22 cellular contexts compared by ENCODE assay signal in the genomic region with DNA sequence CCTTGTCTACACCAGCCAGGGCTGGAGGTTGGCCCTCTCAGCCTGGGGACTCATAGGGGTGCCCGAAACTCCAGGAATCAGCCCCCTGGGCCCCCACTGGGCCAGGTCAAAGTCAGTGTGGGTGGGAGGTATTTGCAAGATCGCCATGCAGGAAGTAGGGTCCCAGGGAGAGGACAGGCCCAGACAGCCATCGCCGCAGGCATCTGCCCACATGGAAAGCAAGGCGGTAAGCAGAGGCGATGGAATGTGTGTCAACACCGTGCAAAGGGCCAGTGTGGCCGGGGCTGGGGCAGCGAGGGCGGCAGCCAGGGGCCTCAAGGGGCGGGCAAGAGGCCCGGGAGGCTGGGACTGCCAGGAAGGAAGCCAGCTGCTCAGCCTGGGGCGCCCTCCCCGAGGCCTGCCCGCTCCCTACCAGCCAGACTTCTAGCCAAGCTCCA. TPM values are rescaled to one million over a fixed set of nuclear protein-coding genes. Genes with fewer than 3 reads are reported as not detected.
DNase-seq lines count a peak whose midpoint lies in the region; ATAC-seq and TF ChIP-seq lines count a peak whose summit lies in the region.
"Had no signal": no experiment of that assay in that cellular context is flagged by ENCODE, and none has a peak within 500 bp of the region (broad histone marks: within the 10 kb centered on the region; RNA-seq: fewer than 3 reads in every experiment).

No MANE protein-coding gene starts in this region.

- H3K4me3 ChIP-seq in RWPE2 (ENCODE audit: severe bottlenecking): no peak overlapping the region
- peak overlapping the region in 1 of 3 donors; percentile 59 for H3K4me3 ChIP-seq in right lobe of liver
- H3K4me3 ChIP-seq in CD8-positive, alpha-beta T cell (ENCODE audit: low read depth, low read length): no peak overlapping the region
- H3K4me3 ChIP-seq: cardiac muscle cell, GM12878, Peyer's patch, thoracic aorta had no signal

- ATAC-seq in RWPE2 (ENCODE audit: low read depth): peak; percentile 57; the same call in 1 of the 3 replicates
- peak; percentile 6 to 28 (median 22) for ATAC-seq in right lobe of liver
- peak; percentile 55 for ATAC-seq in sciatic nerve
- no peak for ATAC-seq in CD8-positive, alpha-beta T cell
- ATAC-seq: activated CD4-positive, alpha-beta T cell treated with anti-CD3 and anti-CD28 coated beads for 36 hours; GM12878; T-helper 17 cell had no signal

- TF ChIP-seq POLR2A in right lobe of liver (IDR thresholded peaks at IDR 0.05): no peak

- WGBS in right lobe of liver (ENCODE audit: insufficient coverage, low coverage, low lambda C conversion rate, missing lambda C conversion rate): 31% methylated on average over 7 of the region's 15 CpGs

- CTCF ChIA-PET in CD8-positive, alpha-beta T cell (lab: Charles Lee): no interaction called here
- CTCF ChIA-PET in activated naive CD4-positive, alpha-beta T cell treated with anti-CD3 and anti-CD28 coated beads, Interleukin-2, amount 10 ng/mL, durations not matched to agents 7 days and 5 days (lab: Charles Lee): no interaction called here

- POLR2A ChIA-PET in CD8-positive, alpha-beta T cell (lab: Charles Lee): no interaction called here

- DNase-seq in ELF-1 (ENCODE audit: low read depth, low spot score) (peak; percentile 40), RWPE2 (ENCODE audit: low spot score) (no peak), right lobe of liver (peak; percentile 36 to 74 (median 48)), sciatic nerve (ENCODE audit: low spot score) (no peak)
- DNase-seq in stimulated activated CD4-positive, alpha-beta T cell treated with anti-CD3 and anti-CD28 coated beads, Interleukin-2, amount 100 ng/mL, for 48 hours: no peak
- DNase-seq in CD8-positive, alpha-beta T cell: no peak
- no peak for DNase-seq in activated naive CD4-positive, alpha-beta T cell treated with anti-CD3 and anti-CD28 coated beads, Interleukin-2, amount 10 ng/mL, durations not matched to agents 7 days and 5 days
- DNase-seq: activated CD4-positive, alpha-beta T cell treated with anti-CD3 and anti-CD28 coated beads for 36 hours; activated CD8-positive, alpha-beta memory T cell treated with anti-CD3 and anti-CD28 coated beads for 24 hours; activated naive CD4-positive, alpha-beta T cell treated with anti-CD3 and anti-CD28 coated beads for 36 hours; activated T-cell treated with anti-CD3 and anti-CD28 coated beads, Interleukin-2, amount 50 U/mL, for 24 hours; H9; Karpas-422; NCI-H1694 treated with DMSO at 0.1 percent for 48 hours; NCI-H2171; Peyer's patch; stimulated activated naive CD4-positive, alpha-beta T cell treated with Interleukin-2 at 50 U/mL for 16 hours; T-helper 17 cell had no signal

- no peak overlapping the region for H3K27ac Mint-ChIP-seq in CD8-positive, alpha-beta T cell
- H3K27ac Mint-ChIP-seq in activated naive CD4-positive, alpha-beta T cell treated with anti-CD3 and anti-CD28 coated beads, Interleukin-2, amount 10 ng/mL, durations not matched to agents 7 days and 5 days: no peak overlapping the region
- H3K27ac Mint-ChIP-seq: activated CD4-positive, alpha-beta T cell treated with anti-CD3 and anti-CD28 coated beads for 36 hours; activated naive CD4-positive, alpha-beta T cell treated with anti-CD3 and anti-CD28 coated beads for 36 hours; activated T-cell treated with anti-CD3 and anti-CD28 coated beads, Interleukin-2, amount 50 U/mL, for 24 hours; H9; memory B cell; T-helper 17 cell had no signal

- H3K27ac ChIP-seq in RWPE2 (ENCODE audit: poor library complexity, severe bottlenecking): no peak overlapping the region
- H3K27ac ChIP-seq in right lobe of liver: peak overlapping the region in 2 of 3 donors; percentile 31 to 51
- no peak overlapping the region for H3K27ac ChIP-seq in CD8-positive, alpha-beta T cell (ENCODE audit: low read depth, low read length)
- H3K27ac ChIP-seq: cardiac muscle cell, Peyer's patch, thoracic aorta had no signal

- H3K4me1 ChIP-seq in RWPE2 (ENCODE audit: insufficient read depth, poor library complexity, severe bottlenecking) (peaks cover 4% of the 10 kb centered on the region), right lobe of liver (peaks cover 0 to 10% (median 0%) of the 10 kb centered on the region in 4 donors)
- H3K4me1 ChIP-seq in CD8-positive, alpha-beta T cell (ENCODE audit: insufficient read depth, low read length): no peaks in the 10 kb centered on the region
- H3K4me1 ChIP-seq: Peyer's patch had no signal

- no peaks in the 10 kb centered on the region for H3K27me3 Mint-ChIP-seq in CD8-positive, alpha-beta T cell (ENCODE audit: low read depth)
- H3K27me3 Mint-ChIP-seq in activated naive CD4-positive, alpha-beta T cell treated with anti-CD3 and anti-CD28 coated beads, Interleukin-2, amount 10 ng/mL, durations not matched to agents 7 days and 5 days: peaks cover 27% of the 10 kb centered on the region
- H3K27me3 Mint-ChIP-seq: T-helper 17 cell had no signal

- H3K27me3 ChIP-seq in RWPE2 (ENCODE audit: insufficient read depth, poor library complexity, severe bottlenecking) (no peaks in the 10 kb centered on the region), right lobe of liver (no peaks in the 10 kb centered on the region)
- H3K27me3 ChIP-seq in CD8-positive, alpha-beta T cell (ENCODE audit: insufficient read depth, low read length): no peaks in the 10 kb centered on the region
- H3K27me3 ChIP-seq: cardiac muscle cell, Peyer's patch had no signal

- no peak for TF ChIP-seq CTCF in RWPE2 (IDR thresholded peaks at IDR 0.05; ENCODE audit: poor library complexity, severe bottlenecking)
- TF ChIP-seq CTCF in right lobe of liver (IDR thresholded peaks at IDR 0.05): no peak
- no peak for TF ChIP-seq CTCF in CD8-positive, alpha-beta T cell (IDR thresholded peaks at IDR 0.05)

- intact Hi-C loops in right lobe of liver (cut with DNase I): no loop called here
- intact Hi-C loops in sciatic nerve (cut with DNase I): no loop called here
- intact Hi-C loops in CD8-positive, alpha-beta T cell (cut with DNase I, micrococcal nuclease): no loop called here

- H3K4me3 Mint-ChIP-seq in CD8-positive, alpha-beta T cell: no peak overlapping the region
- no peak overlapping the region for H3K4me3 Mint-ChIP-seq in activated naive CD4-positive, alpha-beta T cell treated with anti-CD3 and anti-CD28 coated beads, Interleukin-2, amount 10 ng/mL, durations not matched to agents 7 days and 5 days
- H3K4me3 Mint-ChIP-seq: activated CD4-positive, alpha-beta T cell treated with anti-CD3 and anti-CD28 coated beads for 36 hours; activated naive CD4-positive, alpha-beta T cell treated with anti-CD3 and anti-CD28 coated beads for 36 hours; activated T-cell treated with anti-CD3 and anti-CD28 coated beads, Interleukin-2, amount 50 U/mL, for 24 hours; H9; memory B cell; T-helper 17 cell had no signal

- no peaks in the 10 kb centered on the region for H3K9me3 ChIP-seq in RWPE2 (ENCODE audit: severe bottlenecking)
- no peaks in the 10 kb centered on the region for H3K9me3 ChIP-seq in right lobe of liver
- no peaks in the 10 kb centered on the region for H3K9me3 ChIP-seq in CD8-positive, alpha-beta T cell (ENCODE audit: low read length)
- H3K9me3 ChIP-seq: Peyer's patch, thoracic aorta had no signal

- H3K36me3 Mint-ChIP-seq in CD8-positive, alpha-beta T cell: no peaks in the 10 kb centered on the region
- H3K36me3 Mint-ChIP-seq in activated naive CD4-positive, alpha-beta T cell treated with anti-CD3 and anti-CD28 coated beads, Interleukin-2, amount 10 ng/mL, durations not matched to agents 7 days and 5 days: no peaks in the 10 kb centered on the region

- H3K36me3 ChIP-seq in RWPE2 (ENCODE audit: low read depth): no peaks in the 10 kb centered on the region
- no peaks in the 10 kb centered on the region for H3K36me3 ChIP-seq in right lobe of liver
- no peaks in the 10 kb centered on the region for H3K36me3 ChIP-seq in CD8-positive, alpha-beta T cell (ENCODE audit: insufficient read depth, low read length)
- H3K36me3 ChIP-seq: cardiac muscle cell, Peyer's patch, thoracic aorta had no signal

- H3K9me3 Mint-ChIP-seq in CD8-positive, alpha-beta T cell: peaks cover 5% of the 10 kb centered on the region
- no peaks in the 10 kb centered on the region for H3K9me3 Mint-ChIP-seq in activated naive CD4-positive, alpha-beta T cell treated with anti-CD3 and anti-CD28 coated beads, Interleukin-2, amount 10 ng/mL, durations not matched to agents 7 days and 5 days
- H3K9me3 Mint-ChIP-seq: activated naive CD4-positive, alpha-beta T cell treated with anti-CD3 and anti-CD28 coated beads for 36 hours had no signal

- no peaks in the 10 kb centered on the region for H3K4me1 Mint-ChIP-seq in CD8-positive, alpha-beta T cell (ENCODE audit: low read depth)
- no peaks in the 10 kb centered on the region for H3K4me1 Mint-ChIP-seq in activated naive CD4-positive, alpha-beta T cell treated with anti-CD3 and anti-CD28 coated beads, Interleukin-2, amount 10 ng/mL, durations not matched to agents 7 days and 5 days
- H3K4me1 Mint-ChIP-seq: activated CD4-positive, alpha-beta T cell treated with anti-CD3 and anti-CD28 coated beads for 36 hours; H9; T-helper 17 cell had no signal

RNA-seq across cellular contexts. Expression of gene DUSP9, which starts 19.3 kb away (rescaled TPM):
- total RNA-seq in right lobe of liver (1 to 10 TPM in 2 of 6 experiments, under 1 TPM in 4; 0.33 to 3.9 (median 0.69) TPM), sciatic nerve (0.13 TPM)
- total RNA-seq in CD8-positive, alpha-beta T cell: not detected
- total RNA-seq: Peyer's patch, T-helper 17 cell, thoracic aorta had no signal

RNA-seq across cellular contexts. Expression of gene CCNQ, which starts 28.8 kb away (rescaled TPM):
- total RNA-seq in right lobe of liver (10 to 100 TPM in 2 of 6 experiments, 1 to 10 TPM in 4; 5.6 to 14.0 (median 7.5) TPM), sciatic nerve (11.9 TPM)
- 10 to 100 TPM; 12.7 to 15.5 TPM for total RNA-seq in CD8-positive, alpha-beta T cell

RNA-seq across cellular contexts. Expression of gene PNCK, which starts 45.9 kb away (rescaled TPM):
- total RNA-seq in right lobe of liver: under 1 TPM in 1 of 6 experiments, not detected in 5; 0.86 TPM
- 1.6 TPM for total RNA-seq in sciatic nerve
- under 1 TPM; 0.44 to 0.68 TPM for total RNA-seq in CD8-positive, alpha-beta T cell

Comparison
In these comparisons a context has a peak if more than half of its experiments do, and no peak if none do; other contexts are left out.
1. DNase-seq: peak in ELF-1 (single experiment) and right lobe of liver (3 of 3); none in RWPE2 (single experiment), sciatic nerve (single experiment), stimulated activated CD4-positive, alpha-beta T cell treated with anti-CD3 and anti-CD28 coated beads, Interleukin-2, amount 100 ng/mL, for 48 hours (0 of 2), CD8-positive, alpha-beta T cell (0 of 7) and activated naive CD4-positive, alpha-beta T cell treated with anti-CD3 and anti-CD28 coated beads, Interleukin-2, amount 10 ng/mL, durations not matched to agents 7 days and 5 days (single experiment).
2. H3K27ac ChIP-seq: peak in right lobe of liver (2 of 3); none in RWPE2 (single experiment) and CD8-positive, alpha-beta T cell (single experiment).